Comparison of ENCODE assay signal across 24 cellular contexts in genomic region chr1:181490740-181491712, GRCh38. TPM values are rescaled to one million over a fixed set of nuclear protein-coding genes. Genes with fewer than 3 reads are reported as not detected.
"Had no signal": no experiment of that assay in that cellular context is flagged by ENCODE, and none has a peak within 500 bp of the region (broad histone marks: within the 10 kb centered on the region; RNA-seq: fewer than 3 reads in every experiment).

No MANE protein-coding gene starts in this region.

- ATAC-seq: activated naive CD4-positive, alpha-beta T cell treated with anti-CD3 and anti-CD28 coated beads, Interleukin-2, amount 50 U/mL, for 72 hours; foreskin keratinocyte; mucosa of descending colon; right lobe of liver; stimulated activated effector memory CD8-positive, alpha-beta T cell treated with anti-CD3 and anti-CD28 coated beads, Interleukin-12 subunit alpha, Interleukin-12 subunit beta, amount 100 ng/mL, for 72 hours; T-cell had no signal

- H3K4me3 ChIP-seq: adrenal gland, esophagus squamous epithelium, mucosa of descending colon, psoas muscle, right lobe of liver, thoracic aorta, upper lobe of left lung had no signal

- DNase-seq: activated B cell treated with CpG ODN at 0.5 μM for 24 hours; activated CD4-positive, alpha-beta memory T cell treated with anti-CD3 and anti-CD28 coated beads for 36 hours; activated CD4-positive, alpha-beta T cell treated with anti-CD3 and anti-CD28 coated beads for 4 hours; activated gamma-delta T cell treated with Interleukin-2 at 50 U/mL for 16 hours; activated T-cell treated with anti-CD3 and anti-CD28 coated beads for 4 hours; effector memory CD4-positive, alpha-beta T cell; esophagus squamous epithelium; foreskin keratinocyte; kidney; mesenchymal stem cell; naive B cell; psoas muscle; right lobe of liver; stimulated activated CD4-positive, alpha-beta T cell treated with anti-CD3 and anti-CD28 coated beads, Interleukin-4, amount 100 ng/mL, for 24 hours; T-cell; upper lobe of left lung had no signal

- H3K36me3 ChIP-seq: adrenal gland, esophagus squamous epithelium, right lobe of liver, thoracic aorta, upper lobe of left lung had no signal

- H3K9me3 ChIP-seq: adrenal gland, esophagus squamous epithelium, mucosa of descending colon, psoas muscle, right lobe of liver, thoracic aorta, upper lobe of left lung had no signal

- H3K4me1 ChIP-seq: adrenal gland, foreskin keratinocyte, psoas muscle, right lobe of liver, upper lobe of left lung had no signal

- H3K27ac ChIP-seq: adrenal gland, esophagus squamous epithelium, foreskin keratinocyte, psoas muscle, right lobe of liver, thoracic aorta, upper lobe of left lung had no signal

- FAIRE-seq: bronchial epithelial cell, kidney had no signal

RNA-seq across cellular contexts. Expression of gene CACNA1E, which starts 7.7 kb away (rescaled TPM):
- total RNA-seq: activated CD4-positive, alpha-beta memory T cell treated with anti-CD3 and anti-CD28 coated beads for 36 hours; activated T-helper 1 cell treated with anti-CD3 and anti-CD28 coated beads, Interleukin-12 subunit alpha, Interleukin-12 subunit beta, Interleukin-2, Interleukin-4 antibody, amounts not matched to agents 30 ng/mL and 10 ng/mL and 1 ng/mL, durations not matched to agents 14 hours and 24 hours and 36 hours; bronchial epithelial cell; foreskin keratinocyte; osteocyte; thoracic aorta had no signal
- polyA plus RNA-seq: foreskin keratinocyte had no signal
